Comparison of ENCODE assay signal across 7 cellular contexts in genomic region chr14:23284654-23285529, GRCh38. TPM values are rescaled to one million over a fixed set of nuclear protein-coding genes. Genes with fewer than 3 reads are reported as not detected.
A peak's percentile ranks its signal among the peaks of the same experiment; 100 is the strongest.
DNase-seq lines count a peak whose midpoint lies in the region; ATAC-seq and TF ChIP-seq lines count a peak whose summit lies in the region.

No MANE protein-coding gene starts in this region.

- peaks cover 11 to 24% (median 19%) of the 10 kb centered on the region in 4 donors for H3K4me1 ChIP-seq in upper lobe of left lung

- in situ Hi-C loops in GM13976 (cut with MboI; ENCODE audit: low sequenced_read_pairs, unreplicated experiment) = no loop called here

- peaks cover 23% of the 10 kb centered on the region for H3K4me1 Mint-ChIP-seq in chondrocyte (ENCODE audit: low read depth)
- H3K4me1 Mint-ChIP-seq in memory B cell = peaks cover 6% of the 10 kb centered on the region

- peaks cover 0 to 7% (median 0%) of the 10 kb centered on the region in 4 donors for H3K36me3 ChIP-seq in upper lobe of left lung

- peak overlapping the region; percentile 59 for H3K27ac Mint-ChIP-seq in chondrocyte (ENCODE audit: unreplicated experiment)
- H3K27ac Mint-ChIP-seq in memory B cell = peak overlapping the region; percentile 89

- TF ChIP-seq CTCF in GM13976 (IDR thresholded peaks at IDR 0.05; ENCODE audit: borderline replicate concordance, control extremely low read depth, extremely low read depth, insufficient read depth, missing control alignments) (no peak), chondrocyte (IDR thresholded peaks at IDR 0.05) (no peak), upper lobe of left lung (IDR thresholded peaks at IDR 0.05) (no peak)

- DNase-seq in GM13976 (ENCODE audit: low spot score) (peak; percentile 62), NOMO-1 treated with dmso at 0.1 percent for 144 hours (lab: John Stamatoyannopoulos, UW; ENCODE audit: unreplicated experiment) (peak; percentile 24), chondrocyte (ENCODE audit: low spot score) (no peak), memory B cell (ENCODE audit: low spot score in 2 of 2) (no peak), upper lobe of left lung (no peak), globus pallidus (ENCODE audit: low spot score) (no peak)
- no peak for DNase-seq in stimulated activated naive CD4-positive, alpha-beta T cell (lab: John Stamatoyannopoulos, UW)

- 24 to 28% methylated on average over 9 of the region's 9 CpGs for WGBS in upper lobe of left lung, 2 donors

- H3K36me3 Mint-ChIP-seq in chondrocyte (ENCODE audit: low read depth) = no peaks in the 10 kb centered on the region
- H3K36me3 Mint-ChIP-seq in memory B cell = no peaks in the 10 kb centered on the region

- H3K4me3 ChIP-seq in upper lobe of left lung = peak overlapping the region; percentile 58 to 91 (median 88)

- H3K9me3 ChIP-seq in upper lobe of left lung = no peaks in the 10 kb centered on the region

- H3K9me3 Mint-ChIP-seq in chondrocyte (ENCODE audit: low read depth) (no peaks in the 10 kb centered on the region), memory B cell (no peaks in the 10 kb centered on the region)

- H3K27ac ChIP-seq in upper lobe of left lung = peak overlapping the region; percentile 90 to 98 (median 94)

- H3K4me3 Mint-ChIP-seq in chondrocyte (ENCODE audit: unreplicated experiment) (peak overlapping the region; percentile 91), memory B cell (peak overlapping the region; percentile 97)

- no peak for ATAC-seq in memory B cell (ENCODE audit: low read depth)
- ATAC-seq in upper lobe of left lung (ENCODE audit: low FRiP score in 2 of 2) = no peak

- H3K27me3 ChIP-seq in upper lobe of left lung = no peaks in the 10 kb centered on the region

- no peaks in the 10 kb centered on the region for H3K27me3 Mint-ChIP-seq in chondrocyte (ENCODE audit: low read depth)
- H3K27me3 Mint-ChIP-seq in memory B cell = no peaks in the 10 kb centered on the region

- TF ChIP-seq POLR2A in upper lobe of left lung (IDR thresholded peaks at IDR 0.05) = no peak

- no peak for TF ChIP-seq EP300 in upper lobe of left lung (IDR thresholded peaks at IDR 0.05)

RNA-seq across cellular contexts. Expression of gene HOMEZ, which starts 1.0 kb away (rescaled TPM):
- total RNA-seq in chondrocyte = 7.3 to 8.2 TPM (median 7.6 TPM) in 3 replicates
- total RNA-seq in upper lobe of left lung = 10 to 100 TPM in 4 of 6 donors, 1 to 10 TPM in 2; 3.9 to 13.7 (median 11.2) TPM

RNA-seq across cellular contexts. Expression of gene PPP1R3E, which starts 17.8 kb away (rescaled TPM):
- 11.0 to 20.7 TPM (median 11.2 TPM) in 3 replicates for total RNA-seq in chondrocyte
- total RNA-seq in upper lobe of left lung = 10 to 100 TPM in 4 of 6 donors, 1 to 10 TPM in 2; 6.7 to 95.3 (median 12.8) TPM

RNA-seq across cellular contexts. Expression of gene BCL2L2, which starts 21.7 kb away (rescaled TPM):
- total RNA-seq in chondrocyte (21.8 to 34.2 TPM (median 25.9 TPM) in 3 replicates), upper lobe of left lung (10 to 100 TPM; 38.8 to 53.8 (median 47.3) TPM)

RNA-seq across cellular contexts. Expression of gene PABPN1, which starts 36.4 kb away (rescaled TPM):
- total RNA-seq in chondrocyte = 135 to 182 TPM (median 136 TPM) in 3 replicates
- 100 to 1,000 TPM in 3 of 6 donors, 10 to 100 TPM in 3; 47.6 to 325 (median 85.7) TPM for total RNA-seq in upper lobe of left lung

RNA-seq across cellular contexts. Expression of gene RNF212B, which starts 47.2 kb away (rescaled TPM):
- total RNA-seq in chondrocyte = not detected in 3 replicates
- total RNA-seq in upper lobe of left lung = not detected

Comparison
In these comparisons a context has a peak if more than half of its experiments do, and no peak if none do; other contexts are left out.
1. DNase-seq: peak in GM13976 (single experiment) and NOMO-1 treated with dmso at 0.1 percent for 144 hours (single experiment); none in chondrocyte (single experiment), memory B cell (0 of 2), upper lobe of left lung (0 of 2), stimulated activated naive CD4-positive, alpha-beta T cell (0 of 6) and globus pallidus (single experiment).